Comparison of ENCODE assay signal across 6 cellular contexts in the genomic region with DNA sequence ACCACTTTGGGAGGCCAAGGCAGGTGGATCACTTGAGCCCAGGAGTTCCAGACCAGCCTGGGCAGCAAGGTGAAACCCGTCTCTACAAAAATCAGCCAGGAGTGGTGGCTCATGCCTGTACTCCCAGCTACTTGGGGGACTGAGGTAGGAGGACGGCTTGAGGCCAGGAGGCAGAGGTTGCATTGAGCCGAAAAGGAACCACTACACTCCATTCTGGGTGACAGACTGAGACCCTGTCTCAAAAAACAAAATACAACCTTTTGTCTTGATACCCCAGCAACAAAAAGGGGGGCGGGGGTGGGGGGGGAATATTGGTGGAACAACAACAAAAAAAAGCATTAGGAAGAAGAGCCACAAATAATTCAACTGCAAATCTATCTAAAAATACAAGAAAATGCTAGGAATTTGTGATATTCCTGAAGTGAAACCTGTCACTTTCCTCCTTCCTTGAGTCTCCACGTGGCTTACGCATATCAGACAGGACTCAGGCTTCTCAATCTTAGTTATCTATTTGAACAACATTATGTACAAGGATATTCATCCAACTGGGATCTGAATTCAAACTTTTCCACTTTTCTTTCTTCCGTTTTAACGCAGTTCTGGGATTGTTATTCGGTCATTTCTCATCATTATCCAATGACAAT.
DNase-seq lines count a peak whose midpoint lies in the region; ATAC-seq and TF ChIP-seq lines count a peak whose summit lies in the region.

No MANE protein-coding gene starts in this region.

- no peaks in the 10 kb centered on the region for H3K27me3 ChIP-seq in BLaER1 treated with 17β-estradiol and CSF1 and Interleukin-3, amounts not matched to agents 10 nM and 100 nM
- no peaks in the 10 kb centered on the region for H3K27me3 ChIP-seq in iPS-18a (ENCODE audit: control insufficient read depth, insufficient read depth, low read length)

- no peak for TF ChIP-seq CTCF in GM20000 (IDR thresholded peaks at IDR 0.05; ENCODE audit: extremely low read depth, missing control alignments)

- DNase-seq in RKO (ENCODE audit: low spot score) (peak; percentile 47), GM20000 (ENCODE audit: low spot score) (no peak), NCI-H1105 (lab: John Stamatoyannopoulos, UW) (no peak)

- H3K4me3 ChIP-seq in BLaER1 treated with 17β-estradiol and CSF1 and Interleukin-3, amounts not matched to agents 10 nM and 100 nM, result peak overlapping the region; percentile 59 to 80 (median 72)
- peak overlapping the region; percentile 80 for H3K4me3 ChIP-seq in iPS-18a (ENCODE audit: low read length)

- H3K4me2 ChIP-seq in BLaER1 treated with 17β-estradiol and CSF1 and Interleukin-3, amounts not matched to agents 10 nM and 100 nM, result peak overlapping the region; percentile 75 to 98 (median 89)

- H3K4me1 ChIP-seq in BLaER1 treated with 17β-estradiol and CSF1 and Interleukin-3, amounts not matched to agents 10 nM and 100 nM, result peaks cover 9 to 31% (median 25%) of the 10 kb centered on the region in 10 experiments; a peak in 19 of 20 replicates
- peaks cover 10% of the 10 kb centered on the region for H3K4me1 ChIP-seq in iPS-18a (ENCODE audit: control insufficient read depth, low read depth, low read length)

- H4K20me1 ChIP-seq in BLaER1 treated with 17β-estradiol and CSF1 and Interleukin-3, amounts not matched to agents 10 nM and 100 nM, result no peaks in the 10 kb centered on the region; a peak in 2 of 22 replicates

- H3K27ac ChIP-seq in BLaER1 treated with 17β-estradiol and CSF1 and Interleukin-3, amounts not matched to agents 10 nM and 100 nM, result peak overlapping the region; percentile 91 to 98 (median 95)
- peak overlapping the region; percentile 70 for H3K27ac ChIP-seq in iPS-18a (ENCODE audit: low read length)

- H3K36me3 ChIP-seq in BLaER1 treated with 17β-estradiol and CSF1 and Interleukin-3, amounts not matched to agents 10 nM and 100 nM, result peaks cover 8 to 21% (median 15%) of the 10 kb centered on the region in 11 experiments; a peak in 20 of 22 replicates
- no peaks in the 10 kb centered on the region for H3K36me3 ChIP-seq in iPS-18a (ENCODE audit: control insufficient read depth, low read depth, low read length)

- H3K9me3 ChIP-seq in BLaER1 treated with 17β-estradiol and CSF1 and Interleukin-3, amounts not matched to agents 10 nM and 100 nM (replicated peaks in 1 of 11), result no peaks in the 10 kb centered on the region
- H3K9me3 ChIP-seq in iPS-18a (ENCODE audit: control insufficient read depth, low read depth, low read length), result no peaks in the 10 kb centered on the region

- ATAC-seq in GM19455 (IDR thresholded peaks at IDR 0.05; ENCODE audit: unreplicated experiment), result no peak

- peak overlapping the region; percentile 92 to 99 (median 95) for H3K9ac ChIP-seq in BLaER1 treated with 17β-estradiol and CSF1 and Interleukin-3, amounts not matched to agents 10 nM and 100 nM
- peak overlapping the region; percentile 78 for H3K9ac ChIP-seq in iPS-18a (ENCODE audit: low read length)
